Comparison of ENCODE assay signal across 15 cellular contexts in the genomic region with DNA sequence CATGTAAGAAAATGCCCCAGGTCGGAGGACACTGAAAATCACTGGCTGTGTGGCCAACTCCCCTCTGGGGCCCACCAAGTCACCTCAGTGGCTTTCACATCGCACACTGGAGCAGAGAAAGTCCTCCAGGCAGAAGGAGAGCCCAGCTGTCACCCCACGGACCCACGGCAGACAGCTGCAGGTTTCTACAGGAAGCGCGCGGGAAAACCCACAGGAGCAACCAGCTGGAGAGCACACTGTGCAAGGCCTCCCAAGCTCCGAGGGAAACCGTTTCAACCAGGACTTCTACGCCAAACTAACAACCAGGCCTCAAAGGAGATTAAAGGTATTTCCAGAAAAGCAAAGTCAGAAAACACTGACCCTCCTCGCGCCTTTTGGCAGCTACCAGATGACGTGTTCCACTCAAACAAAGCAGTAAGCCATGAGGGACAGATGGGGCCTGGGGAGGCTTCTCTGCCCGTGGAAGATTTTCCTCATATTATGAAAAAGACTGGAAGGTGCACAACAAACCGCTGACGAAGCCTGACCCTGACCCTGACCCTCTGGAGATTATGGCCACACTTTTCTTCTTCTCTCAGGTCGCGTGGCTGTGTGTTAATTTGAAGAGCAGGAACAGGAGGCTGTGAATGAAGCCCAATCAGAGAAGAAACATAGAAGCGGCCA.
"Had no signal": no experiment of that assay in that cellular context is flagged by ENCODE, and none has a peak within 500 bp of the region (broad histone marks: within the 10 kb centered on the region; RNA-seq: fewer than 3 reads in every experiment).

No MANE protein-coding gene starts in this region.

- H3K27me3 ChIP-seq: esophagus squamous epithelium, suprapubic skin, upper lobe of right lung had no signal

- H3K36me3 Mint-ChIP-seq: natural killer cell had no signal

- H3K27ac ChIP-seq: esophagus squamous epithelium, suprapubic skin, upper lobe of right lung had no signal

- DNase-seq: activated CD4-positive, alpha-beta T cell treated with anti-CD3 and anti-CD28 coated beads for 48 hours; activated CD8-positive, alpha-beta memory T cell treated with anti-CD3 and anti-CD28 coated beads for 24 hours; activated gamma-delta T cell treated with Interleukin-2 at 50 U/mL for 16 hours; aorta; esophagus squamous epithelium; foreskin fibroblast; left colon; natural killer cell; occipital lobe; stimulated activated naive CD4-positive, alpha-beta T cell treated with Interleukin-2 at 50 U/mL for 16 hours; T-helper 9 cell; upper lobe of right lung had no signal

- ATAC-seq: left colon, natural killer cell, sciatic nerve, upper lobe of right lung had no signal

- H3K4me3 Mint-ChIP-seq: natural killer cell had no signal

- H3K9me3 ChIP-seq: esophagus squamous epithelium, suprapubic skin, upper lobe of right lung had no signal

- H3K4me3 ChIP-seq: esophagus squamous epithelium, lung, suprapubic skin, upper lobe of right lung had no signal

- H3K27ac Mint-ChIP-seq: natural killer cell had no signal

- H3K9me3 Mint-ChIP-seq: natural killer cell had no signal
